Comparison of ENCODE assay signal across 16 cellular contexts in genomic region chr14:25351269-25351668, GRCh38.
A peak's percentile ranks its signal among the peaks of the same experiment; 100 is the strongest.
DNase-seq lines count a peak whose midpoint lies in the region; ATAC-seq and TF ChIP-seq lines count a peak whose summit lies in the region.
"Had no signal": no experiment of that assay in that cellular context is flagged by ENCODE, and none has a peak within 500 bp of the region (broad histone marks: within the 10 kb centered on the region; RNA-seq: fewer than 3 reads in every experiment).

No MANE protein-coding gene starts in this region.

- H3K27me3 Mint-ChIP-seq in activated T-cell treated with anti-CD3 and anti-CD28 coated beads, Interleukin-2, amount 50 U/mL, for 72 hours (ENCODE audit: low read depth): no peaks in the 10 kb centered on the region
- H3K27me3 Mint-ChIP-seq: CD4-positive, alpha-beta T cell had no signal

- peak overlapping the region; percentile 33 for H3K27ac ChIP-seq in GM23248
- H3K27ac ChIP-seq: 22Rv1, A549, C4-2B had no signal

- H3K9me3 ChIP-seq in GM23248 (ENCODE audit: low read depth) (no peaks in the 10 kb centered on the region), adipocyte (ENCODE audit: control insufficient read depth, low read length) (no peaks in the 10 kb centered on the region)
- H3K9me3 ChIP-seq: A549, Caco-2 had no signal

- in situ Hi-C loops in GM23248 (cut with MboI): no loop called here

- no peaks in the 10 kb centered on the region for H3F3A ChIP-seq in GM23248 (ENCODE audit: insufficient read depth)

- no peak overlapping the region for H3K27ac Mint-ChIP-seq in activated T-cell treated with anti-CD3 and anti-CD28 coated beads, Interleukin-2, amount 50 U/mL, for 72 hours
- H3K27ac Mint-ChIP-seq: CD4-positive, alpha-beta T cell had no signal

- peak overlapping the region; percentile 20 for H3K4me2 ChIP-seq in GM23248 (ENCODE audit: unreplicated experiment)
- H3K4me2 ChIP-seq: A549 had no signal

- WGBS in GM23248 (ENCODE audit: low coverage in 1 of 2, low lambda C conversion rate in 2 of 2, missing lambda C conversion rate in 2 of 2), 2 experiments: 10 to 21% methylated on average over 4 of the region's 4 CpGs

- no peaks in the 10 kb centered on the region for H3K4me1 Mint-ChIP-seq in activated T-cell treated with anti-CD3 and anti-CD28 coated beads, Interleukin-2, amount 50 U/mL, for 72 hours (ENCODE audit: low read depth)

- no peaks in the 10 kb centered on the region for H3K36me3 ChIP-seq in GM23248 (ENCODE audit: low read depth)
- no peaks in the 10 kb centered on the region for H3K36me3 ChIP-seq in adipocyte (ENCODE audit: control insufficient read depth, insufficient read depth, low read length, severe bottlenecking)

- no peak for TF ChIP-seq CTCF in fibroblast of the aortic adventitia (IDR thresholded peaks at IDR 0.05; ENCODE audit: insufficient read depth, low read length)

- H3K4me3 ChIP-seq in GM23248 (no peak overlapping the region), adipocyte (ENCODE audit: low read length) (peak overlapping the region; percentile 24), fibroblast of the aortic adventitia (ENCODE audit: low read depth, low read length) (no peak overlapping the region)
- H3K4me3 ChIP-seq: A549 had no signal

- no peaks in the 10 kb centered on the region for H4K20me1 ChIP-seq in GM23248 (ENCODE audit: insufficient read depth)

- no peak overlapping the region for H2AFZ ChIP-seq in GM23248

- H3K9me3 Mint-ChIP-seq in activated T-cell treated with anti-CD3 and anti-CD28 coated beads, Interleukin-2, amount 50 U/mL, for 72 hours: no peaks in the 10 kb centered on the region

- H3K4me1 ChIP-seq in GM23248 (ENCODE audit: insufficient read depth) (peaks cover 2% of the 10 kb centered on the region; the same call in 1 of the 2 replicates), adipocyte (ENCODE audit: control insufficient read depth, insufficient read depth, low read length) (peaks cover 31% of the 10 kb centered on the region)
- H3K4me1 ChIP-seq: A549, Caco-2 had no signal

- no peaks in the 10 kb centered on the region for H3K27me3 ChIP-seq in GM23248 (replicated peaks; ENCODE audit: insufficient read depth)
- H3K27me3 ChIP-seq in adipocyte (replicated peaks; ENCODE audit: control insufficient read depth, insufficient read depth, low read length): no peaks in the 10 kb centered on the region

- no peak for ATAC-seq in activated T-cell treated with anti-CD3 and anti-CD28 coated beads, Interleukin-2, amount 50 U/mL, for 72 hours (replicated peaks in 1 of 2)
- no peak for ATAC-seq in GM19463 (IDR thresholded peaks at IDR 0.05; ENCODE audit: unreplicated experiment)
- ATAC-seq: A549 had no signal

- H3K9ac ChIP-seq in GM23248 (0 out of 2 replicates have a peak overlapping the region, but pooled peaks have one; percentile 18), adipocyte (ENCODE audit: low read length) (no peak overlapping the region)

- no peaks in the 10 kb centered on the region for H3K9me2 ChIP-seq in GM23248 (ENCODE audit: insufficient read depth)

- H3K36me3 Mint-ChIP-seq in activated T-cell treated with anti-CD3 and anti-CD28 coated beads, Interleukin-2, amount 50 U/mL, for 72 hours (ENCODE audit: insufficient read depth in 2 of 2): no peaks in the 10 kb centered on the region

- no peak overlapping the region for H3K4me3 Mint-ChIP-seq in activated T-cell treated with anti-CD3 and anti-CD28 coated beads, Interleukin-2, amount 50 U/mL, for 72 hours
- H3K4me3 Mint-ChIP-seq: CD4-positive, alpha-beta T cell had no signal

- peak; percentile 66 for DNase-seq in GM23248
- DNase-seq in adipocyte (ENCODE audit: low read depth): no peak
- DNase-seq in fibroblast of the aortic adventitia (ENCODE audit: low read depth): peak; percentile 2
- peak; percentile 57 for DNase-seq in stromal cell of bone marrow (ENCODE audit: low read depth)
- no peak for DNase-seq in NCI-H128 (lab: John Stamatoyannopoulos, UW; ENCODE audit: unreplicated experiment)
- no peak for DNase-seq in activated T-cell treated with anti-CD3 and anti-CD28 coated beads, Interleukin-2, amount 50 U/mL, for 72 hours
- DNase-seq: AML-193; Caco-2; CD4-positive, alpha-beta T cell; DMS79; GDM1; HCEC 1CT had no signal

- no peaks in the 10 kb centered on the region for H3K79me2 ChIP-seq in GM23248 (ENCODE audit: insufficient read depth)

Comparison
In these comparisons a context has a peak if more than half of its experiments do, and no peak if none do; other contexts are left out.
1. DNase-seq: peak in GM23248 (single experiment), fibroblast of the aortic adventitia (single experiment) and stromal cell of bone marrow (single experiment); none in adipocyte (single experiment), NCI-H128 (single experiment) and activated T-cell treated with anti-CD3 and anti-CD28 coated beads, Interleukin-2, amount 50 U/mL, for 72 hours (0 of 2).